Comparison of ENCODE assay signal across 1 cellular context in genomic region chr1:146036241-146036989, GRCh38.
TF ChIP-seq lines count a peak whose summit lies in the region.

No MANE protein-coding gene starts in this region.

TF ChIP-seq in GM12878, 131 proteins besides CTCF, POLR2A, EP300 and RAD21 (continued from another document):
- TF ChIP-seq E2F4 (IDR thresholded peaks at IDR 0.05; ENCODE audit: low read depth, low read length) (no peak), MLLT1 (IDR thresholded peaks at IDR 0.05) (no peak), ETV6 (conservative IDR thresholded peaks at IDR 0.05 in 1 of 2, IDR thresholded peaks at IDR 0.05 in 1 of 2; ENCODE audit: borderline replicate concordance in 1 of 2, low read depth in 1 of 2) (no peak), CREB1 (IDR thresholded peaks at IDR 0.05; ENCODE audit: low read depth) (no peak), SUZ12 (IDR thresholded peaks at IDR 0.05; ENCODE audit: unreplicated experiment) (no peak), MYB (IDR thresholded peaks at IDR 0.05; ENCODE audit: borderline replicate concordance, low read depth, low read length) (no peak), NFIC (IDR thresholded peaks at IDR 0.05; ENCODE audit: low read depth, low read length) (no peak), RCOR1 (conservative IDR thresholded peaks at IDR 0.05; ENCODE audit: low read depth, low read length) (no peak), NFXL1 (IDR thresholded peaks at IDR 0.05; ENCODE audit: borderline replicate concordance) (no peak), SMC3 (IDR thresholded peaks at IDR 0.05; ENCODE audit: borderline replicate concordance, low read length) (no peak), HDAC2 (IDR thresholded peaks at IDR 0.05) (no peak), ZBTB4 (CRISPR knock-in tag; IDR thresholded peaks at IDR 0.05) (no peak), SMAD1 (IDR thresholded peaks at IDR 0.05; ENCODE audit: low read depth, partially characterized antibody) (no peak), ZBTB33 (IDR thresholded peaks at IDR 0.05) (no peak), SIX5 (IDR thresholded peaks at IDR 0.05; ENCODE audit: low read depth, low read length, severe bottlenecking) (no peak), SMARCA5 (IDR thresholded peaks at IDR 0.05) (no peak; the same call in 1 of the 2 replicates), ZNF592 (IDR thresholded peaks at IDR 0.05) (no peak), RELB (IDR thresholded peaks at IDR 0.05; ENCODE audit: low read depth) (no peak), PAX8 (IDR thresholded peaks at IDR 0.05) (no peak)
TF ChIP-seq in GM12878: peak in this region for 0.
